2 cellular contexts compared by ENCODE assay signal in genomic region chr4:99100876-99101275, GRCh38.
TF ChIP-seq lines count a peak whose summit lies in the region.

No MANE protein-coding gene starts in this region.

TF ChIP-seq in SK-N-SH treated with all-trans-retinoic acid at 6 μM for 48 hours, 23 proteins besides CTCF, POLR2A, EP300 and RAD21 (continued from another document):
- TF ChIP-seq CSRNP3 (CRISPR knock-in tag; IDR thresholded peaks at IDR 0.05) (no peak), RARB (CRISPR knock-in tag; IDR thresholded peaks at IDR 0.05) (no peak), CREB5 (CRISPR knock-in tag; IDR thresholded peaks at IDR 0.05; ENCODE audit: low read depth) (no peak), ZNF70 (CRISPR knock-in tag; IDR thresholded peaks at IDR 0.05) (no peak), ZC3H10 (CRISPR knock-in tag; IDR thresholded peaks at IDR 0.05) (no peak), ZNF8 (CRISPR knock-in tag; IDR thresholded peaks at IDR 0.05) (no peak), OSR1 (CRISPR knock-in tag; IDR thresholded peaks at IDR 0.05) (no peak), ZFP3 (CRISPR knock-in tag; IDR thresholded peaks at IDR 0.05) (no peak), ESRRG (CRISPR knock-in tag; IDR thresholded peaks at IDR 0.05) (no peak), ISL1 (CRISPR knock-in tag; IDR thresholded peaks at IDR 0.05) (no peak), TSHZ2 (CRISPR knock-in tag; IDR thresholded peaks at IDR 0.05) (no peak), SNAI2 (CRISPR knock-in tag; IDR thresholded peaks at IDR 0.05) (no peak), POU6F1 (CRISPR knock-in tag; IDR thresholded peaks at IDR 0.05; ENCODE audit: borderline replicate concordance, low read depth) (no peak), TCF4 (CRISPR knock-in tag; IDR thresholded peaks at IDR 0.05; ENCODE audit: borderline replicate concordance) (no peak), ARNTL (CRISPR knock-in tag; IDR thresholded peaks at IDR 0.05; ENCODE audit: borderline replicate concordance, low read depth) (no peak), BACH2 (CRISPR knock-in tag; IDR thresholded peaks at IDR 0.05; ENCODE audit: borderline replicate concordance) (no peak), TOX (CRISPR knock-in tag; IDR thresholded peaks at IDR 0.05; ENCODE audit: borderline replicate concordance) (no peak)
TF ChIP-seq in SK-N-SH treated with all-trans-retinoic acid at 6 μM for 48 hours: peak in this region for 0.

TF ChIP-seq in SK-N-SH, 30 proteins besides CTCF, POLR2A, EP300 and RAD21 (continued from another document):
- TF ChIP-seq IRF3 (IDR thresholded peaks at IDR 0.05; ENCODE audit: low read depth, low read length) (no peak), NRF1 (IDR thresholded peaks at IDR 0.05; ENCODE audit: low read depth, low read length) (no peak)
TF ChIP-seq in SK-N-SH: peak in this region for 0.
